19 cellular contexts compared by ENCODE assay signal in the genomic region with DNA sequence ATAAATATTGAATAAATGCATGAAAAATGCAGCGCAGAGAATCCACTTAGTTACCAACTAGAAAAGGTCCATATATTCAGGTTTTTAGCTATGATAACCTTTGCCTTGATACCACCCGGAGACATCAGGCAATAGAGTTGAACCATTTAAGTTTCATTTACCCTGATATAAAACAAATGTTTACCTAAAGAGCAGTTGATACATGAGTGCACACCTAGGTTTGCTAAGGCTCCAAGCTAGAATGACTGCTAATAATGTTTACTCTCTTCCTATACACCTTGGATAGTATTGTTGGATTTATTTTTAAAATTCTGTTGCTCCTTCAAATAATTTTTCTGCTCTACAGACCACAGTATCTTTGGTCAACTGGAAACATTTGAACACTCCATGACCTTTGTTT.
"Had no signal": no experiment of that assay in that cellular context is flagged by ENCODE, and none has a peak within 500 bp of the region (broad histone marks: within the 10 kb centered on the region; RNA-seq: fewer than 3 reads in every experiment).

No MANE protein-coding gene starts in this region.

- H3K4me3 ChIP-seq: coronary artery, hepatocyte, right atrium auricular region, suprapubic skin, thyroid gland had no signal

- H3K27me3 ChIP-seq: foreskin keratinocyte, hepatocyte, right atrium auricular region, suprapubic skin, thyroid gland had no signal

- DNase-seq: effector CD4-positive, alpha-beta T cell; endodermal cell; erythroblast; foreskin keratinocyte; mesendoderm; naive thymus-derived CD4-positive, alpha-beta T cell; nephron progenitor cell; posterior cingulate gyrus; small intestine; stimulated activated CD4-positive, alpha-beta T cell treated with anti-CD3 and anti-CD28 coated beads, Interleukin-2, amount 100 ng/mL, for 48 hours; stimulated activated naive CD4-positive, alpha-beta T cell treated with Interleukin-2 at 50 U/mL for 16 hours; thyroid gland had no signal

- H3K4me1 ChIP-seq: foreskin keratinocyte, right atrium auricular region, suprapubic skin, thyroid gland had no signal

- H3K27ac Mint-ChIP-seq: endodermal cell; naive thymus-derived CD4-positive, alpha-beta T cell; nephron progenitor cell; type B pancreatic cell had no signal

- H3K9me3 Mint-ChIP-seq: endodermal cell, nephron progenitor cell had no signal

- H3K27ac ChIP-seq: coronary artery, foreskin keratinocyte, hepatocyte, right atrium auricular region, suprapubic skin, thyroid gland had no signal

- H3K9me3 ChIP-seq: right atrium auricular region, suprapubic skin, thyroid gland had no signal

- H3K4me1 Mint-ChIP-seq: endodermal cell; naive thymus-derived CD4-positive, alpha-beta T cell; nephron progenitor cell had no signal

- H3K36me3 Mint-ChIP-seq: type B pancreatic cell had no signal

- H3K36me3 ChIP-seq: right atrium auricular region, suprapubic skin, thyroid gland had no signal

- FAIRE-seq: endothelial cell of umbilical vein, small intestine, urothelium cell line had no signal

- H3K27me3 Mint-ChIP-seq: naive thymus-derived CD4-positive, alpha-beta T cell; type B pancreatic cell had no signal

- H3K4me3 Mint-ChIP-seq: endodermal cell; naive thymus-derived CD4-positive, alpha-beta T cell; nephron progenitor cell; type B pancreatic cell had no signal
